9 cellular contexts compared by ENCODE assay signal in the genomic region with DNA sequence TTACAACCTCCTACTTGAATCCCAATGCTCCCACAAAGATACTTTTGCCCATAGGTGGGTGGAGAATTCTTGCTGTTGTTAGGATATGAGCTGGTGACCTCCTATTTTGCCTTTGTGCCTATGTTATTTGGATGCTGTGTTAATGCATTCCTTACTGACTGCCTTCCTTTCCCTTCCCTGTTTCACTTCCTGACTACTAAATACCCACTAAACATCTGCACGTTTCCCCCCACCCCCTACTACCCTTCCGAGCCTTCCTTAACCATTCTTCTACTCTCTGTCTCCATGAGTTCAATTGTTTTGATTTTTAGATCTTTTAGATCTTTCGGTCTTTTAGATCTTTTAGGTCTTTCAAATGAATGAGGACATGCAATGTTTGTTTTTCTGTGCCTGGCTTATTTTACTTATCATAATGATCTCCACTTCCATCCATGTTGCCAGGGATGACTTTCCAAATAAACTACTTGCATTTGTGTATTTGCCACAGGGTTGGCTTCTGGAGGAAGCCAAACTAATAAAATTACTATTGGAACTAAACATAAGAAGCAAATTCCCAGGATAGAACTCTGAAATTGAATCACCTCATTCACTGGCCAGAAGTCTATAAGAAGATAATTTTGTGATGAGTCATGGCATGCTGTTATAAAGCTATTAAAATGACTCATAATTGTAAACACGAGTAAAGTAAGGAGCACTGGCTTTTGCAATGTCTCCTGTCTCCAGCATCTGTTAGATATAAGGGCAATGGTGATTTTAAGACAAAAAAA.
DNase-seq lines count a peak whose midpoint lies in the region; ATAC-seq, FAIRE-seq and TF ChIP-seq lines count a peak whose summit lies in the region.
"Had no signal": no experiment of that assay in that cellular context is flagged by ENCODE, and none has a peak within 500 bp of the region (broad histone marks: within the 10 kb centered on the region; RNA-seq: fewer than 3 reads in every experiment).

No MANE protein-coding gene starts in this region.

- FAIRE-seq in H54 (lab: Jason Lieb, UNC), result peak; percentile 74

- ATAC-seq in HG03432 (IDR thresholded peaks at IDR 0.05; ENCODE audit: unreplicated experiment), result no peak
- ATAC-seq in HG02884 (IDR thresholded peaks at IDR 0.05; ENCODE audit: unreplicated experiment), result no peak

- DNase-seq in H54 (ENCODE audit: insufficient read length, low spot score), result peak; percentile 1
- peak; percentile 20 for DNase-seq in OCI-M1 (lab: John Stamatoyannopoulos, UW)
- DNase-seq in epithelial cell of esophagus (ENCODE audit: low read depth), result peak; percentile 85
- peak; percentile 93 for DNase-seq in renal cortical epithelial cell (ENCODE audit: low read depth)
- DNase-seq in medulla oblongata (ENCODE audit: extremely low spot score), result no peak
- DNase-seq in middle frontal gyrus (ENCODE audit: extremely low spot score, low spot score), result no peak
- DNase-seq: NCI-H510A treated with DMSO at 0.1 percent for 48 hours had no signal

- H3K4me3 ChIP-seq in epithelial cell of esophagus (ENCODE audit: low read length), result no peak overlapping the region

- TF ChIP-seq POLR2A in H54 (IDR thresholded peaks at IDR 0.05; ENCODE audit: low read depth, low read length), result no peak

- no peak for TF ChIP-seq CTCF in epithelial cell of esophagus (IDR thresholded peaks at IDR 0.05; ENCODE audit: insufficient read depth, low read depth, low read length, missing control alignments)

Comparison
In these comparisons a context has a peak if more than half of its experiments do, and no peak if none do; other contexts are left out.
1. DNase-seq: peak in H54 (single experiment), OCI-M1 (single experiment), epithelial cell of esophagus (single experiment) and renal cortical epithelial cell (single experiment); none in medulla oblongata (single experiment) and middle frontal gyrus (single experiment).